ENCODE assay signal across 8 cellular contexts in genomic region chrX:149938427-149939270, GRCh38. TPM values are rescaled to one million over a fixed set of nuclear protein-coding genes. Genes with fewer than 3 reads are reported as not detected.
DNase-seq lines count a peak whose midpoint lies in the region; ATAC-seq and TF ChIP-seq lines count a peak whose summit lies in the region.

EOLA2 (minus strand) TSS chrX:149938491; CDS start chrX:149933874, 4,617 bp downstream.

- H3K9me2 ChIP-seq in SU-DHL-6 (replicated peaks; ENCODE audit: insufficient read depth, low read length) = no peaks in the 10 kb centered on the region

- H3K4me3 ChIP-seq in GM12864 (ENCODE audit: low read depth, low read length) (peak within 1 kb of the TSS; percentile 79), SU-DHL-6 (ENCODE audit: insufficient read depth, low read length, poor library complexity, severe bottlenecking) (peak within 1 kb of the TSS; percentile 77), osteoblast (ENCODE audit: insufficient read depth, low read length) (peak within 1 kb of the TSS; percentile 88), thoracic aorta (peak within 1 kb of the TSS; percentile 69)

- H3K4me1 ChIP-seq in osteoblast (ENCODE audit: insufficient read depth, low read length) = peaks cover 6% of the 10 kb centered on the region
- H3K4me1 ChIP-seq in thoracic aorta (ENCODE audit: control insufficient read depth in 1 of 2, low read depth in 2 of 2) = peaks cover 0 to 5% of the 10 kb centered on the region in 2 donors

- H3K4me1 Mint-ChIP-seq in activated naive CD8-positive, alpha-beta T cell treated with anti-CD3 and anti-CD28 coated beads, Interleukin-2, amount 10 ng/mL, durations not matched to agents 7 days and 5 days = peaks cover 2% of the 10 kb centered on the region
- H3K4me1 Mint-ChIP-seq in glutamatergic neuron (ENCODE audit: low read depth, unreplicated experiment) = no peaks in the 10 kb centered on the region

- H3K36me3 ChIP-seq in SU-DHL-6 (ENCODE audit: low read length) (no peaks in the 10 kb centered on the region), osteoblast (ENCODE audit: insufficient read depth, low read length) (no peaks in the 10 kb centered on the region), thoracic aorta (no peaks in the 10 kb centered on the region)

- H3K36me3 Mint-ChIP-seq in activated naive CD8-positive, alpha-beta T cell treated with anti-CD3 and anti-CD28 coated beads, Interleukin-2, amount 10 ng/mL, durations not matched to agents 7 days and 5 days = peaks cover 2% of the 10 kb centered on the region
- no peaks in the 10 kb centered on the region for H3K36me3 Mint-ChIP-seq in glutamatergic neuron (ENCODE audit: unreplicated experiment)

- H3K9me3 ChIP-seq in SU-DHL-6 (ENCODE audit: insufficient read depth, low read length) (no peaks in the 10 kb centered on the region), osteoblast (ENCODE audit: low read depth, low read length) (no peaks in the 10 kb centered on the region), thoracic aorta (no peaks in the 10 kb centered on the region)

- H3K27ac ChIP-seq in SU-DHL-6 (ENCODE audit: low read depth, low read length) (peak within 1 kb of the TSS; percentile 79), osteoblast (ENCODE audit: low read depth, low read length) (peak within 1 kb of the TSS; percentile 94), thoracic aorta (peak within 1 kb of the TSS; percentile 62 to 76)

- no peaks in the 10 kb centered on the region for H3F3A ChIP-seq in SU-DHL-6 (ENCODE audit: insufficient read depth)

- H3K27me3 Mint-ChIP-seq in activated naive CD8-positive, alpha-beta T cell treated with anti-CD3 and anti-CD28 coated beads, Interleukin-2, amount 10 ng/mL, durations not matched to agents 7 days and 5 days = no peaks in the 10 kb centered on the region
- H3K27me3 Mint-ChIP-seq in glutamatergic neuron (ENCODE audit: unreplicated experiment) = peaks cover 2% of the 10 kb centered on the region

- H3K4me2 ChIP-seq in SU-DHL-6 (ENCODE audit: low read depth, low read length, poor library complexity, severe bottlenecking) (peak within 1 kb of the TSS; percentile 83), osteoblast (ENCODE audit: insufficient read depth, low read length) (peak within 1 kb of the TSS; percentile 88)

- H3K27ac Mint-ChIP-seq in activated naive CD8-positive, alpha-beta T cell treated with anti-CD3 and anti-CD28 coated beads, Interleukin-2, amount 10 ng/mL, durations not matched to agents 7 days and 5 days = peak within 1 kb of the TSS; percentile 100
- H3K27ac Mint-ChIP-seq in glutamatergic neuron (ENCODE audit: unreplicated experiment) = peak within 1 kb of the TSS; percentile 95

- H3K79me2 ChIP-seq in SU-DHL-6 (ENCODE audit: insufficient read depth, low read length) = peaks cover 9% of the 10 kb centered on the region
- H3K79me2 ChIP-seq in osteoblast (ENCODE audit: insufficient read depth, low read length) = peaks cover 12% of the 10 kb centered on the region

- H3K9me3 Mint-ChIP-seq in activated naive CD8-positive, alpha-beta T cell treated with anti-CD3 and anti-CD28 coated beads, Interleukin-2, amount 10 ng/mL, durations not matched to agents 7 days and 5 days = no peaks in the 10 kb centered on the region
- H3K9me3 Mint-ChIP-seq in glutamatergic neuron (ENCODE audit: unreplicated experiment) = peaks cover 6% of the 10 kb centered on the region

- TF ChIP-seq CTCF in GM12864 (IDR thresholded peaks at IDR 0.05; ENCODE audit: low read depth, low read length, missing control alignments) = peak; percentile 47
- TF ChIP-seq CTCF in SU-DHL-6 (IDR thresholded peaks at IDR 0.05; ENCODE audit: insufficient read depth, low read length, poor library complexity, severe bottlenecking) = no peak
- peak; percentile 51 for TF ChIP-seq CTCF in glutamatergic neuron (IDR thresholded peaks at IDR 0.05; ENCODE audit: partially characterized antibody, unreplicated experiment)
- TF ChIP-seq CTCF in osteoblast (IDR thresholded peaks at IDR 0.05; ENCODE audit: extremely low read depth, low read depth, low read length) = peak; percentile 66
- no peak for TF ChIP-seq CTCF in thoracic aorta (IDR thresholded peaks at IDR 0.05)

- peak within 1 kb of the TSS; percentile 90 for H3K9ac ChIP-seq in SU-DHL-6 (ENCODE audit: low read length)

- H2AFZ ChIP-seq in SU-DHL-6 (ENCODE audit: low read depth, low read length, severe bottlenecking) (peak within 1 kb of the TSS; percentile 29), osteoblast (ENCODE audit: low read length) (peak within 1 kb of the TSS; percentile 75)

- DNase-seq in GM12864 (ENCODE audit: low read depth) (peak; percentile 95), NCI-H128 (lab: John Stamatoyannopoulos, UW; ENCODE audit: unreplicated experiment) (peak; percentile 90), glutamatergic neuron (peak; percentile 89), osteoblast (ENCODE audit: insufficient read length, low spot score, missing footprints) (peak; percentile 94), thoracic aorta (ENCODE audit: low spot score) (peak; percentile 85)
- peak; percentile 81 for DNase-seq in activated naive CD8-positive, alpha-beta T cell treated with anti-CD3 and anti-CD28 coated beads, Interleukin-2, amount 10 ng/mL, durations not matched to agents 7 days and 5 days

- H3K27me3 ChIP-seq in SU-DHL-6 (ENCODE audit: low read length) = no peaks in the 10 kb centered on the region
- no peaks in the 10 kb centered on the region for H3K27me3 ChIP-seq in osteoblast (ENCODE audit: insufficient read depth, low read length)
- H3K27me3 ChIP-seq in thoracic aorta (replicated peaks; ENCODE audit: insufficient read depth) = no peaks in the 10 kb centered on the region

- peak within 1 kb of the TSS; percentile 98 for H3K4me3 Mint-ChIP-seq in activated naive CD8-positive, alpha-beta T cell treated with anti-CD3 and anti-CD28 coated beads, Interleukin-2, amount 10 ng/mL, durations not matched to agents 7 days and 5 days
- peak within 1 kb of the TSS; percentile 93 for H3K4me3 Mint-ChIP-seq in glutamatergic neuron (ENCODE audit: unreplicated experiment)

- no peaks in the 10 kb centered on the region for H4K20me1 ChIP-seq in SU-DHL-6 (ENCODE audit: low read depth, low read length)
- no peaks in the 10 kb centered on the region for H4K20me1 ChIP-seq in osteoblast (ENCODE audit: insufficient read depth, low read length)

- POLR2A ChIA-PET in activated naive CD8-positive, alpha-beta T cell treated with anti-CD3 and anti-CD28 coated beads, Interleukin-2, amount 10 ng/mL, durations not matched to agents 7 days and 5 days (lab: Charles Lee) = interaction anchor here (0.8 to 3.0 kb wide), 6 partner anchors 22 to 755 kb away, joined by 3 to 19 read pairs (median 4); partner anchors contain the start of genes EOLA1, IDS and MTMR1

- ATAC-seq in HG02759 (IDR thresholded peaks at IDR 0.05; ENCODE audit: unreplicated experiment) (peak; percentile 75), thoracic aorta (ENCODE audit: insufficient number of reproducible peaks, low FRiP score, low read depth) (peak; percentile 46)
- peak; percentile 52 for ATAC-seq in activated naive CD8-positive, alpha-beta T cell treated with anti-CD3 and anti-CD28 coated beads, Interleukin-2, amount 10 ng/mL, durations not matched to agents 7 days and 5 days (ENCODE audit: low read depth)

RNA-seq across cellular contexts. Expression of gene EOLA2, which starts in this region (rescaled TPM):
- 10 to 100 TPM; 40.8 to 41.5 TPM for total RNA-seq in activated naive CD8-positive, alpha-beta T cell treated with anti-CD3 and anti-CD28 coated beads, Interleukin-2, amount 10 ng/mL, durations not matched to agents 7 days and 5 days
- total RNA-seq in glutamatergic neuron (ENCODE audit: unreplicated experiment) (53.0 TPM), osteoblast (18.5 and 18.9 TPM in 2 replicates), thoracic aorta (10 to 100 TPM; 34.6 to 56.7 TPM)

Comparison
In these comparisons a context has a peak if more than half of its experiments do, and no peak if none do; other contexts are left out.
1. Peak in every context shown above with its lines: DNase-seq, ATAC-seq, H3K4me3 ChIP-seq and H3K27ac ChIP-seq.
2. CTCF ChIP-seq: peak in GM12864 (single experiment), glutamatergic neuron (single experiment) and osteoblast (single experiment); none in SU-DHL-6 (single experiment) and thoracic aorta (single experiment).